In the genomic region with DNA sequence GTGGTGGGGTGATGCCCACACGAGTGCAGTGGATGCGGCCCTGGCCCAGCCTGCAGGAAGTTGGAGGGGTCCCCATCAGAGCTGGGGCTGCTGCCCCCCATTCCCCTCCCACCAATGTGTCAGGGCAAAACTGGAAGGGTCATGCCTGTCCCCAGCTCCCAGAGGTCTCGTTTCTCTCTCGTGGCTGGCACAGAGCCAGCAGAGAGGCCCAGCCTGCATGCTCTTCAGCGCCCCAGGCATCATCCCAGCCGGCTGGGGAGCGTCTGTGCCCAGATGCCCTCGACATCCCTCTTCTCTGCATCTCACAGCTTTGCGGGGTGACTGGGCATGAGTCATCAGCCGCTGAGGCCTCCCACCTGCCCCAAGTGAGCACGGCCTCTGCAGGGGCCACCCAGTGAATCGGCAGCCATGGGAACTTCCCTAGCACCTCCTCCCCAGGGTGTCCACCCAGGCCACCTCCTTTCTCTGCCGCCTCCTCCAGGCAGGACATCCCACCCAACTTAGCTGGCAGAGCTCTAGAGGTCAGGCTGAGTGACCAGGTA, we compare ENCODE assay signal across 8 cellular contexts. TPM values are rescaled to one million over a fixed set of nuclear protein-coding genes. Genes with fewer than 3 reads are reported as not detected.
DNase-seq lines count a peak whose midpoint lies in the region; ATAC-seq, FAIRE-seq and TF ChIP-seq lines count a peak whose summit lies in the region.

No MANE protein-coding gene starts in this region.

- H4K20me1 ChIP-seq in astrocyte (ENCODE audit: insufficient read depth, low read length): peaks cover 8% of the 10 kb centered on the region

- H3K79me2 ChIP-seq in astrocyte (ENCODE audit: insufficient read depth, low read length): no peaks in the 10 kb centered on the region

- DNase-seq in NCI-H146 (lab: John Stamatoyannopoulos, UW) (peak; percentile 50), NCI-H146 treated with DMSO at 0.1 percent for 48 hours (lab: John Stamatoyannopoulos, UW; ENCODE audit: unreplicated experiment) (no peak), NCI-H2171 (lab: John Stamatoyannopoulos, UW) (peak; percentile 68), astrocyte (ENCODE audit: low read depth) (peak; percentile 71), prostate gland (ENCODE audit: low spot score) (no peak), KG1 (lab: John Stamatoyannopoulos, UW) (no peak), H7 (no peak), gastrocnemius medialis (no peak)

- H3K9ac ChIP-seq in astrocyte (ENCODE audit: low read length): no peak overlapping the region

- in situ Hi-C loops in gastrocnemius medialis (cut with MboI; ENCODE audit: low sequenced_read_pairs in 4 of 4): no loop called here

- no peak overlapping the region for H3K27ac Mint-ChIP-seq in astrocyte (ENCODE audit: unreplicated experiment)

- no peak for ATAC-seq in gastrocnemius medialis

- H3K4me3 Mint-ChIP-seq in astrocyte (ENCODE audit: unreplicated experiment): no peak overlapping the region

- peaks cover 7% of the 10 kb centered on the region for H3K9me3 ChIP-seq in astrocyte (ENCODE audit: insufficient read depth, low read depth, low read length)
- no peaks in the 10 kb centered on the region for H3K9me3 ChIP-seq in prostate gland
- H3K9me3 ChIP-seq in gastrocnemius medialis: no peaks in the 10 kb centered on the region

- no peaks in the 10 kb centered on the region for H3K27me3 Mint-ChIP-seq in astrocyte (ENCODE audit: low read depth, unreplicated experiment)

- intact Hi-C loops in prostate gland (cut with DNase I) (no loop called here), gastrocnemius medialis (cut with DNase I; ENCODE audit: low total_unique reads) (no loop called here)

- TF ChIP-seq CTCF in astrocyte (IDR thresholded peaks at IDR 0.05; ENCODE audit: insufficient read depth, low read depth, low read length): no peak
- no peak for TF ChIP-seq CTCF in prostate gland (IDR thresholded peaks at IDR 0.05)
- TF ChIP-seq CTCF in gastrocnemius medialis (IDR thresholded peaks at IDR 0.05 in 4 of 5, conservative IDR thresholded peaks at IDR 0.05 in 1 of 5): no peak

- WGBS in prostate gland: 27% methylated on average over 13 of the region's 13 CpGs

- H3K4me1 Mint-ChIP-seq in astrocyte (ENCODE audit: low read depth, unreplicated experiment): peaks cover 5% of the 10 kb centered on the region

- no peaks in the 10 kb centered on the region for H3K9me3 Mint-ChIP-seq in astrocyte (ENCODE audit: unreplicated experiment)

- H3K4me2 ChIP-seq in astrocyte (ENCODE audit: low read length): peak overlapping the region; percentile 56

- H3K36me3 Mint-ChIP-seq in astrocyte (ENCODE audit: low read depth, unreplicated experiment): no peaks in the 10 kb centered on the region

- no peaks in the 10 kb centered on the region for H3K27me3 ChIP-seq in astrocyte (ENCODE audit: insufficient read depth, low read length)
- H3K27me3 ChIP-seq in prostate gland (replicated peaks; ENCODE audit: insufficient read depth): no peaks in the 10 kb centered on the region
- no peaks in the 10 kb centered on the region for H3K27me3 ChIP-seq in H7 (ENCODE audit: control insufficient read depth, insufficient read depth, low read length)
- H3K27me3 ChIP-seq in gastrocnemius medialis: no peaks in the 10 kb centered on the region

- H3K27ac ChIP-seq in astrocyte (ENCODE audit: low read depth, low read length) (no peak overlapping the region), prostate gland (peak overlapping the region; percentile 52 to 88), gastrocnemius medialis (no peak overlapping the region)

- H3K36me3 ChIP-seq in astrocyte (ENCODE audit: insufficient read depth, low read length): no peaks in the 10 kb centered on the region
- no peaks in the 10 kb centered on the region for H3K36me3 ChIP-seq in prostate gland
- H3K36me3 ChIP-seq in H7 (replicated peaks; ENCODE audit: control insufficient read depth, insufficient read depth, low read length): no peaks in the 10 kb centered on the region
- H3K36me3 ChIP-seq in gastrocnemius medialis: no peaks in the 10 kb centered on the region

- H3K4me3 ChIP-seq in astrocyte (ENCODE audit: insufficient read depth, low read depth, low read length) (no peak overlapping the region), prostate gland (no peak overlapping the region), H7 (ENCODE audit: insufficient read depth, low read depth, low read length) (no peak overlapping the region), gastrocnemius medialis (no peak overlapping the region)

- TF ChIP-seq POLR2A in prostate gland (IDR thresholded peaks at IDR 0.05): no peak
- no peak for TF ChIP-seq POLR2A in gastrocnemius medialis (IDR thresholded peaks at IDR 0.05)

- no peak for FAIRE-seq in astrocyte (lab: Jason Lieb, UNC)

- H2AFZ ChIP-seq in astrocyte (ENCODE audit: low read depth, low read length): no peak overlapping the region

- H3K4me1 ChIP-seq in astrocyte (ENCODE audit: insufficient read depth, low read length): peaks cover 33% of the 10 kb centered on the region
- peaks cover 6% of the 10 kb centered on the region for H3K4me1 ChIP-seq in prostate gland (replicated peaks)
- peaks cover 6 to 9% of the 10 kb centered on the region in 2 donors for H3K4me1 ChIP-seq in gastrocnemius medialis

RNA-seq across cellular contexts. Expression of gene CSNK1D, which starts 9.8 kb away (rescaled TPM):
- total RNA-seq in astrocyte (146 and 153 TPM in 2 replicates), prostate gland (100 to 1,000 TPM in 1 of 2 donors, 10 to 100 TPM in 1; 80.3 to 155 TPM), gastrocnemius medialis (10 to 100 TPM; 34.0 to 55.2 (median 47.3) TPM)
- total RNA-seq in H7 (2014; rRNA removed; shearing (Covaris generic)): 31.7 and 37.3 TPM in 2 replicates

RNA-seq across cellular contexts. Expression of gene CD7, which starts 34.1 kb away (rescaled TPM):
- total RNA-seq in astrocyte (0.18 and 0.24 TPM in 2 replicates), prostate gland (1 to 10 TPM in 1 of 2 donors, not detected in 1; 2.8 TPM), gastrocnemius medialis (1 to 10 TPM in 1 of 4 donors, not detected in 3; 1.7 TPM)
- total RNA-seq in H7 (2014; rRNA removed; shearing (Covaris generic)): 0.38 and 1.7 TPM in 2 replicates

RNA-seq across cellular contexts. Expression of gene SECTM1, which starts 50.3 kb away (rescaled TPM):
- total RNA-seq in astrocyte (0.27 TPM in 1 of 2 replicates, not detected in the other), prostate gland (10 to 100 TPM in 1 of 2 donors, 1 to 10 TPM in 1; 9.0 to 12.5 TPM), gastrocnemius medialis (1 to 10 TPM; 3.3 to 9.5 (median 5.6) TPM)
- 0.44 and 0.94 TPM in 2 replicates for total RNA-seq in H7 (2014; rRNA removed; shearing (Covaris generic))

RNA-seq across cellular contexts. Expression of gene SLC16A3, which starts 54.4 kb away (rescaled TPM):
- 292 and 385 TPM in 2 replicates for total RNA-seq in astrocyte
- total RNA-seq in prostate gland: 10 to 100 TPM in 1 of 2 donors, 1 to 10 TPM in 1; 5.0 to 69.2 TPM
- total RNA-seq in H7 (2014; rRNA removed; shearing (Covaris generic)): 31.2 and 52.0 TPM in 2 replicates
- 100 to 1,000 TPM in 2 of 4 donors, 10 to 100 TPM in 2; 46.0 to 173 (median 126) TPM for total RNA-seq in gastrocnemius medialis

Comparison
In these comparisons a context has a peak if more than half of its experiments do, and no peak if none do; other contexts are left out.
1. DNase-seq: peak in NCI-H146 (single experiment), NCI-H2171 (single experiment) and astrocyte (single experiment); none in NCI-H146 treated with DMSO at 0.1 percent for 48 hours (single experiment), prostate gland (single experiment), KG1 (single experiment), H7 (single experiment) and gastrocnemius medialis (0 of 2).
2. H3K27ac ChIP-seq: peak in prostate gland (2 of 2); none in astrocyte (single experiment) and gastrocnemius medialis (0 of 4).